Comparison of ENCODE assay signal across 10 cellular contexts in the genomic region with DNA sequence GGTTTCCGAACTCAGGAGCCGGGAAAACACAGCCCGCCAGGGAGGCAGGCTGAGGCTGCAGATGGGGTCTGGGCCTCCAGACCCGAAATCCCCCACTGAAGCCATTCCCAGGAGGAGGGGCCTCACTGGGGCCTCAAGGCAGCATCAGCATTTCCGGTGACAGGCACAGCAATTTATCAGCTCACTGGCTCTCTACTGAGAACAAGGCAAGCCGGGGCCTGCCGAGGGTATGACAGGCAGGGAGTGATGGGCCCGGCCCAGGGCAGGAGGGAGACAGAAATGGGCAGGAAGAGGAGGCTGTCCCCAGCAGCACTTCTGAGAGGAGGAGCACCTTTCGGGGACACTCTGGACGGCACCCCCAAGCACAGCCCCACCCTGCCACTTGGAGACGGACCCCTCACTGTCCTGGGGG. TPM values are rescaled to one million over a fixed set of nuclear protein-coding genes. Genes with fewer than 3 reads are reported as not detected.
A peak's percentile ranks its signal among the peaks of the same experiment; 100 is the strongest.
DNase-seq lines count a peak whose midpoint lies in the region; ATAC-seq and TF ChIP-seq lines count a peak whose summit lies in the region.
"Had no signal": no experiment of that assay in that cellular context is flagged by ENCODE, and none has a peak within 500 bp of the region (broad histone marks: within the 10 kb centered on the region; RNA-seq: fewer than 3 reads in every experiment).

No MANE protein-coding gene starts in this region.

- peak overlapping the region; percentile 54 to 95 for H3K4ac ChIP-seq in mesenchymal stem cell (ENCODE audit: low read depth in 1 of 2, low read length in 2 of 2)

- H4K91ac ChIP-seq in mesenchymal stem cell (ENCODE audit: low read length) = peak overlapping the region; percentile 84

- H3K4me1 ChIP-seq in adrenal gland (replicated peaks in 1 of 2) (peaks cover 16 to 26% of the 10 kb centered on the region in 2 donors), mesenchymal stem cell (ENCODE audit: control insufficient read depth, insufficient read depth, low read depth, low read length) (peaks cover 56% of the 10 kb centered on the region)

- peak overlapping the region; percentile 92 for H4K8ac ChIP-seq in mesenchymal stem cell (ENCODE audit: low read length)

- no peak for TF ChIP-seq CTCF in GM06990 (IDR thresholded peaks at IDR 0.05; ENCODE audit: insufficient read depth, low read length, poor library complexity, severe bottlenecking)
- no peak for TF ChIP-seq CTCF in adrenal gland (IDR thresholded peaks at IDR 0.05)

- peaks cover 38% of the 10 kb centered on the region for H3K79me1 ChIP-seq in mesenchymal stem cell (replicated peaks; ENCODE audit: low read length, poor library complexity, severe bottlenecking)

- peak overlapping the region; percentile 57 for H2AFZ ChIP-seq in mesenchymal stem cell (ENCODE audit: low read depth, low read length)

- peak; percentile 57 for DNase-seq in GM06990 (ENCODE audit: extremely low read depth, insufficient read length)
- DNase-seq in adrenal gland = peak in 5 of 7 donors; percentile 52 to 81 (median 63)
- DNase-seq in mesenchymal stem cell = peak; percentile 73
- DNase-seq in dedifferentiated amniotic fluid mesenchymal stem cell (ENCODE audit: extremely low spot score) = no peak
- no peak for DNase-seq in NCI-H146 treated with DMSO at 0.1 percent for 48 hours (lab: John Stamatoyannopoulos, UW; ENCODE audit: unreplicated experiment)
- DNase-seq in DMS153 (lab: John Stamatoyannopoulos, UW) = no peak
- DNase-seq: erythroblast, SHP77 treated with DMSO at 0.1 percent for 48 hours had no signal

- intact Hi-C loops in adrenal gland (cut with DNase I) = no loop called here

- H2BK120ac ChIP-seq in mesenchymal stem cell (ENCODE audit: low read depth, low read length) = peak overlapping the region; percentile 2

- H2BK5ac ChIP-seq in mesenchymal stem cell (ENCODE audit: low read depth, low read length, poor library complexity, severe bottlenecking) = no peak overlapping the region

- TF ChIP-seq POLR2A in adrenal gland (IDR thresholded peaks at IDR 0.05) = no peak

- peak overlapping the region in 1 of 2 experiments; percentile 85 for H3K14ac ChIP-seq in mesenchymal stem cell (ENCODE audit: low read length in 2 of 2)

- H3K9me3 ChIP-seq in adrenal gland (replicated peaks in 1 of 3) = no peaks in the 10 kb centered on the region
- no peaks in the 10 kb centered on the region for H3K9me3 ChIP-seq in mesenchymal stem cell (ENCODE audit: control insufficient read depth, low read length)

- WGBS in adrenal gland, 4 donors = 35 to 46% (median 42%) methylated on average over 4 to 11 of the region's 11 CpGs
- 28% methylated on average over 11 of the region's 11 CpGs for WGBS in mesenchymal stem cell

- no peak overlapping the region for H3K23ac ChIP-seq in mesenchymal stem cell (ENCODE audit: low read length in 2 of 2)

- H2AK5ac ChIP-seq in mesenchymal stem cell (ENCODE audit: low read length, severe bottlenecking) = peak overlapping the region; percentile 76

- peak overlapping the region; percentile 30 for H3K9ac ChIP-seq in mesenchymal stem cell (ENCODE audit: low read length)

- no peaks in the 10 kb centered on the region for H3K27me3 ChIP-seq in GM06990 (replicated peaks; ENCODE audit: control insufficient read depth, insufficient read depth, low read length)
- no peaks in the 10 kb centered on the region for H3K27me3 ChIP-seq in adrenal gland
- H3K27me3 ChIP-seq in mesenchymal stem cell (ENCODE audit: control insufficient read depth in 1 of 2, insufficient read depth in 1 of 2, low read length in 2 of 2) = no peaks in the 10 kb centered on the region

- peak overlapping the region; percentile 38 for H3K4me3 ChIP-seq in GM06990 (replicated peaks; ENCODE audit: low read depth, low read length)
- H3K4me3 ChIP-seq in adrenal gland = no peak overlapping the region
- H3K4me3 ChIP-seq in mesenchymal stem cell (ENCODE audit: insufficient read depth in 1 of 2, low read depth in 1 of 2, low read length in 2 of 2) = no peak overlapping the region

- peaks cover 2% of the 10 kb centered on the region; the same call in 1 of the 2 replicates for H3K36me3 ChIP-seq in GM06990 (ENCODE audit: control insufficient read depth, insufficient read depth, low read length)
- no peaks in the 10 kb centered on the region for H3K36me3 ChIP-seq in adrenal gland (replicated peaks in 1 of 2)
- peaks cover 0 to 24% of the 10 kb centered on the region in 2 experiments for H3K36me3 ChIP-seq in mesenchymal stem cell (ENCODE audit: control insufficient read depth in 1 of 2, insufficient read depth in 2 of 2, low read depth in 1 of 2, low read length in 2 of 2)

- H3K27ac ChIP-seq in adrenal gland = peak overlapping the region; percentile 1 to 88 (median 41)
- H3K27ac ChIP-seq in mesenchymal stem cell (ENCODE audit: low read length, poor library complexity, severe bottlenecking) = peak overlapping the region; percentile 17

- H3K4me2 ChIP-seq in mesenchymal stem cell (ENCODE audit: low read length, poor library complexity, severe bottlenecking) = no peak overlapping the region

- H2BK15ac ChIP-seq in mesenchymal stem cell (ENCODE audit: low read depth, poor library complexity, severe bottlenecking) = peak overlapping the region; percentile 66

- peak overlapping the region; percentile 86 to 95 for H3K18ac ChIP-seq in mesenchymal stem cell (ENCODE audit: low read depth in 1 of 2, low read length in 2 of 2)

- peak overlapping the region; percentile 14 to 97 for H2BK12ac ChIP-seq in mesenchymal stem cell (ENCODE audit: low read length in 2 of 2)

- ATAC-seq in HG02588 (IDR thresholded peaks at IDR 0.05; ENCODE audit: unreplicated experiment) (peak; percentile 45), HG03469 (IDR thresholded peaks at IDR 0.05; ENCODE audit: unreplicated experiment) (no peak)

RNA-seq across cellular contexts. Expression of a gene that starts 12.5 kb away (rescaled TPM):
- 10 to 100 TPM in 5 of 8 donors, 1 to 10 TPM in 3; 3.1 to 74.2 (median 24.4) TPM for total RNA-seq in adrenal gland
- polyA plus RNA-seq in adrenal gland = 10 to 100 TPM in 1 of 3 donors, 1 to 10 TPM in 2; 6.7 to 19.2 (median 6.7) TPM
- 8.4 TPM for polyA plus RNA-seq in mesenchymal stem cell (2013, experiment 1 of 2)
- 6.9 TPM for polyA plus RNA-seq in mesenchymal stem cell (2013, experiment 2 of 2)

Comparison
In these comparisons a context has a peak if more than half of its experiments do, and no peak if none do; other contexts are left out.
1. DNase-seq: peak in GM06990 (single experiment), adrenal gland (5 of 7) and mesenchymal stem cell (single experiment); none in dedifferentiated amniotic fluid mesenchymal stem cell (single experiment), NCI-H146 treated with DMSO at 0.1 percent for 48 hours (single experiment) and DMS153 (single experiment).